ENCODE assay signal across 1 cellular context in genomic region chr17:81034779-81035388, GRCh38.
TF ChIP-seq lines count a peak whose summit lies in the region.

Gene BAIAP2 (plus strand): TSS chr17:81035151. CDS start chr17:81035255, 104 bp downstream.

TF ChIP-seq in HepG2, 621 proteins besides CTCF, POLR2A, EP300 and RAD21 (continued from another document):
- no peak for TF ChIP-seq LBX2 (CRISPR knock-in tag; IDR thresholded peaks at IDR 0.05; ENCODE audit: borderline replicate concordance)
- TF ChIP-seq HOXA7 (CRISPR knock-in tag; IDR thresholded peaks at IDR 0.05), result no peak
- TF ChIP-seq SNAPC2 (CRISPR knock-in tag; IDR thresholded peaks at IDR 0.05), result no peak
- TF ChIP-seq CHCHD3 (CRISPR knock-in tag; IDR thresholded peaks at IDR 0.05), result 0 out of 2 replicates have a peak, but pooled peaks have one; percentile 71
- peak; percentile 79; the same call in 1 of the 2 replicates for TF ChIP-seq FOXC1 (CRISPR knock-in tag; IDR thresholded peaks at IDR 0.05; ENCODE audit: borderline replicate concordance)
- TF ChIP-seq PRDM15 (CRISPR knock-in tag; IDR thresholded peaks at IDR 0.05), result peak; percentile 47; the same call in 1 of the 2 replicates
- TF ChIP-seq ZNF687 (CRISPR knock-in tag; IDR thresholded peaks at IDR 0.05), result peak; percentile 42; the same call in 1 of the 2 replicates
- no peak for TF ChIP-seq HHEX (CRISPR knock-in tag; IDR thresholded peaks at IDR 0.05)
- TF ChIP-seq POGZ (CRISPR knock-in tag; IDR thresholded peaks at IDR 0.05), result no peak
- TF ChIP-seq ARID3A (IDR thresholded peaks at IDR 0.05; ENCODE audit: low read depth, low read length), result no peak
- peak; percentile 59; the same call in 1 of the 2 replicates for TF ChIP-seq MYPOP (CRISPR knock-in tag; IDR thresholded peaks at IDR 0.05)
- peak; percentile 90 for TF ChIP-seq TAF1 (CRISPR knock-in tag; IDR thresholded peaks at IDR 0.05)
